Comparison of ENCODE assay signal across 12 cellular contexts in the genomic region with DNA sequence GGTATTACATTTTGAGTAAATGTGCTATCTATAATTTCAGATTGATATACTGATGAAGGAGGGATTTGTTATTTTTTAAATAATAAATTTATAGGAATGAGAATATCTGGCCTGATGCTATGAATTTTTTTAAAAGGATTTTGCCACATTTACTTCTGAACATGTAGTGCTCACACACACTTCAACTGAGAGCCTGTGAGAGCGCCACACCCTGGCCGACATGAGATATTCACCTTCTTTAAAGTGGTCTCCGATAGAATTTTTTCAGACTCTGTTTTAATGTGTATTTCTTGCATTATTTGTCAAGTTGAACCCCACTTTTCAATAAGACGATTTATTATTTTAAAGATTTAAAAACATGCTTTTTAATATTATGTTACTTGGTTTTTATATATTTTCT.
DNase-seq lines count a peak whose midpoint lies in the region; ATAC-seq and TF ChIP-seq lines count a peak whose summit lies in the region.
"Had no signal": no experiment of that assay in that cellular context is flagged by ENCODE, and none has a peak within 500 bp of the region (broad histone marks: within the 10 kb centered on the region; RNA-seq: fewer than 3 reads in every experiment).

No MANE protein-coding gene starts in this region.

- in situ Hi-C loops in brain microvascular endothelial cell (cut with HindIII; ENCODE audit: low pct_ligation_motif_present, low sequenced_read_pairs), result no loop called here

- DNase-seq in right atrium auricular region (ENCODE audit: low spot score), result no peak
- no peak for DNase-seq in Right ventricle myocardium inferior (ENCODE audit: missing footprints)
- DNase-seq in NAMALWA (ENCODE audit: low spot score), result peak; percentile 60
- DNase-seq in ecto neural progenitor cell (ENCODE audit: low spot score), result peak; percentile 49
- no peak for DNase-seq in upper lobe of right lung
- no peak for DNase-seq in dedifferentiated amniotic fluid mesenchymal stem cell (ENCODE audit: extremely low spot score)
- DNase-seq in brain microvascular endothelial cell, result no peak
- DNase-seq: activated T-cell treated with anti-CD3 and anti-CD28 coated beads, Interleukin-2, amount 50 U/mL, for 1 hour; cerebellar nuclear complex; NCI-H2171; T-helper 17 cell had no signal

- ATAC-seq in Right ventricle myocardium inferior (no peak), upper lobe of right lung (no peak), GM21447 (IDR thresholded peaks at IDR 0.05; ENCODE audit: unreplicated experiment) (no peak)
- ATAC-seq: T-helper 17 cell had no signal

- intact Hi-C loops in Right ventricle myocardium inferior (cut with DNase I) (no loop called here), upper lobe of right lung (cut with DNase I) (no loop called here)

- H3K4me1 ChIP-seq in right atrium auricular region (no peaks in the 10 kb centered on the region), upper lobe of right lung (no peaks in the 10 kb centered on the region)

- H3K4me3 ChIP-seq in right atrium auricular region (no peak overlapping the region), upper lobe of right lung (no peak overlapping the region), brain microvascular endothelial cell (ENCODE audit: low read depth, low read length) (no peak overlapping the region)

- H3K27ac ChIP-seq in right atrium auricular region, result no peak overlapping the region
- no peak overlapping the region for H3K27ac ChIP-seq in upper lobe of right lung
- H3K27ac ChIP-seq in brain microvascular endothelial cell, result no peak overlapping the region

- H3K27me3 ChIP-seq in right atrium auricular region, result no peaks in the 10 kb centered on the region
- H3K27me3 ChIP-seq in upper lobe of right lung, result no peaks in the 10 kb centered on the region
- no peaks in the 10 kb centered on the region for H3K27me3 ChIP-seq in brain microvascular endothelial cell (replicated peaks)

- peak; percentile 14 to 20 for TF ChIP-seq CTCF in right atrium auricular region (IDR thresholded peaks at IDR 0.05)
- TF ChIP-seq CTCF in upper lobe of right lung (IDR thresholded peaks at IDR 0.05), result peak; percentile 38
- no peak for TF ChIP-seq CTCF in brain microvascular endothelial cell (IDR thresholded peaks at IDR 0.05; ENCODE audit: low read depth, low read length, missing control alignments)

- H3K9me3 ChIP-seq in right atrium auricular region (no peaks in the 10 kb centered on the region), upper lobe of right lung (no peaks in the 10 kb centered on the region)

- H3K36me3 ChIP-seq in right atrium auricular region (no peaks in the 10 kb centered on the region), upper lobe of right lung (no peaks in the 10 kb centered on the region), brain microvascular endothelial cell (replicated peaks) (no peaks in the 10 kb centered on the region)

Comparison
In these comparisons a context has a peak if more than half of its experiments do, and no peak if none do; other contexts are left out.
1. DNase-seq: peak in NAMALWA (single experiment) and ecto neural progenitor cell (single experiment); none in right atrium auricular region (single experiment), Right ventricle myocardium inferior (single experiment), upper lobe of right lung (single experiment), dedifferentiated amniotic fluid mesenchymal stem cell (single experiment) and brain microvascular endothelial cell (single experiment).